Comparison of ENCODE assay signal across 1 cellular context in the genomic region with DNA sequence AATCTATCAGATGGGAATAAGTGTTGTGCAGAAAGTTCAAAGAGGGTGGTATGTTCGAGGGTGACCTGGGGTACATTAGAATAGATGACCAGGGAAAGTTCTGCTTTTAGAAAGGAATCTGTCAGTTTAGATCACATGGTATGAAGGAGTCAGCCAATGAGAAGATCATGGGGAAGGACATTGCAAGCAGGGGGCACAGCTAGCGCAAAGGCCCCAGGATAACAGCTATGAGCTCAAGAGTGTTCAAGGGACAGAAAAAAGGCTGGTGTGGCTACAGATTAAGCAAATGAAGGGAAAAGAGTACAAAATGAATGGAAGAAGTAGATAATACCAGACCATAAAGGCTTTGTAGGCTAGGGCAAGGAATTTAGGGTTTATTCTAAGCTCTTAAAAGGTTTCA.
TF ChIP-seq lines count a peak whose summit lies in the region.

No MANE protein-coding gene starts in this region.

TF ChIP-seq in GM23338, 12 proteins besides CTCF, POLR2A, EP300 and RAD21 (continued from another document):
- TF ChIP-seq, protein P1, sequence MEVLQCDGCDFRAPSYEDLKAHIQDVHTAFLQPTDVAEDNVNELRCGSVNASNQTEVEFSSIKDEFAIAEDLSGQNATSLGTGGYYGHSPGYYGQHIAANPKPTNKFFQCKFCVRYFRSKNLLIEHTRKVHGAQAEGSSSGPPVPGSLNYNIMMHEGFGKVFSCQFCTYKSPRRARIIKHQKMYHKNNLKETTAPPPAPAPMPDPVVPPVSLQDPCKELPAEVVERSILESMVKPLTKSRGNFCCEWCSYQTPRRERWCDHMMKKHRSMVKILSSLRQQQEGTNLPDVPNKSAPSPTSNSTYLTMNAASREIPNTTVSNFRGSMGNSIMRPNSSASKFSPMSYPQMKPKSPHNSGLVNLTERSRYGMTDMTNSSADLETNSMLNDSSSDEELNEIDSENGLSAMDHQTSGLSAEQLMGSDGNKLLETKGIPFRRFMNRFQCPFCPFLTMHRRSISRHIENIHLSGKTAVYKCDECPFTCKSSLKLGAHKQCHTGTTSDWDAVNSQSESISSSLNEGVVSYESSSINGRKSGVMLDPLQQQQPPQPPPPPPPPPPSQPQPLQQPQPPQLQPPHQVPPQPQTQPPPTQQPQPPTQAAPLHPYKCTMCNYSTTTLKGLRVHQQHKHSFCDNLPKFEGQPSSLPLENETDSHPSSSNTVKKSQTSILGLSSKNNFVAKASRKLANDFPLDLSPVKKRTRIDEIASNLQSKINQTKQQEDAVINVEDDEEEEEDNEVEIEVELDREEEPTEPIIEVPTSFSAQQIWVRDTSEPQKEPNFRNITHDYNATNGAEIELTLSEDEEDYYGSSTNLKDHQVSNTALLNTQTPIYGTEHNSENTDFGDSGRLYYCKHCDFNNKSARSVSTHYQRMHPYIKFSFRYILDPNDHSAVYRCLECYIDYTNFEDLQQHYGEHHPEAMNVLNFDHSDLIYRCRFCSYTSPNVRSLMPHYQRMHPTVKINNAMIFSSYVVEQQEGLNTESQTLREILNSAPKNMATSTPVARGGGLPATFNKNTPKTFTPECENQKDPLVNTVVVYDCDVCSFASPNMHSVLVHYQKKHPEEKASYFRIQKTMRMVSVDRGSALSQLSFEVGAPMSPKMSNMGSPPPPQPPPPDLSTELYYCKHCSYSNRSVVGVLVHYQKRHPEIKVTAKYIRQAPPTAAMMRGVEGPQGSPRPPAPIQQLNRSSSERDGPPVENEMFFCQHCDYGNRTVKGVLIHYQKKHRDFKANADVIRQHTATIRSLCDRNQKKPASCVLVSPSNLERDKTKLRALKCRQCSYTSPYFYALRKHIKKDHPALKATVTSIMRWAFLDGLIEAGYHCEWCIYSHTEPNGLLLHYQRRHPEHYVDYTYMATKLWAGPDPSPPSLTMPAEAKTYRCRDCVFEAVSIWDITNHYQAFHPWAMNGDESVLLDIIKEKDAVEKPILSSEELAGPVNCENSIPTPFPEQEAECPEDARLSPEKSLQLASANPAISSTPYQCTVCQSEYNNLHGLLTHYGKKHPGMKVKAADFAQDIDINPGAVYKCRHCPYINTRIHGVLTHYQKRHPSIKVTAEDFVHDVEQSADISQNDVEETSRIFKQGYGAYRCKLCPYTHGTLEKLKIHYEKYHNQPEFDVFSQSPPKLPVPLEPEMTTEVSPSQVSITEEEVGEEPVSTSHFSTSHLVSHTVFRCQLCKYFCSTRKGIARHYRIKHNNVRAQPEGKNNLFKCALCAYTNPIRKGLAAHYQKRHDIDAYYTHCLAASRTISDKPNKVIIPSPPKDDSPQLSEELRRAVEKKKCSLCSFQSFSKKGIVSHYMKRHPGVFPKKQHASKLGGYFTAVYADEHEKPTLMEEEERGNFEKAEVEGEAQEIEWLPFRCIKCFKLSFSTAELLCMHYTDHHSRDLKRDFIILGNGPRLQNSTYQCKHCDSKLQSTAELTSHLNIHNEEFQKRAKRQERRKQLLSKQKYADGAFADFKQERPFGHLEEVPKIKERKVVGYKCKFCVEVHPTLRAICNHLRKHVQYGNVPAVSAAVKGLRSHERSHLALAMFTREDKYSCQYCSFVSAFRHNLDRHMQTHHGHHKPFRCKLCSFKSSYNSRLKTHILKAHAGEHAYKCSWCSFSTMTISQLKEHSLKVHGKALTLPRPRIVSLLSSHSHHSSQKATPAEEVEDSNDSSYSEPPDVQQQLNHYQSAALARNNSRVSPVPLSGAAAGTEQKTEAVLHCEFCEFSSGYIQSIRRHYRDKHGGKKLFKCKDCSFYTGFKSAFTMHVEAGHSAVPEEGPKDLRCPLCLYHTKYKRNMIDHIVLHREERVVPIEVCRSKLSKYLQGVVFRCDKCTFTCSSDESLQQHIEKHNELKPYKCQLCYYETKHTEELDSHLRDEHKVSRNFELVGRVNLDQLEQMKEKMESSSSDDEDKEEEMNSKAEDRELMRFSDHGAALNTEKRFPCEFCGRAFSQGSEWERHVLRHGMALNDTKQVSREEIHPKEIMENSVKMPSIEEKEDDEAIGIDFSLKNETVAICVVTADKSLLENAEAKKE (CRISPR knock-in tag; IDR thresholded peaks at IDR 0.05) = no peak
